Comparison of ENCODE assay signal across 24 cellular contexts in the genomic region with DNA sequence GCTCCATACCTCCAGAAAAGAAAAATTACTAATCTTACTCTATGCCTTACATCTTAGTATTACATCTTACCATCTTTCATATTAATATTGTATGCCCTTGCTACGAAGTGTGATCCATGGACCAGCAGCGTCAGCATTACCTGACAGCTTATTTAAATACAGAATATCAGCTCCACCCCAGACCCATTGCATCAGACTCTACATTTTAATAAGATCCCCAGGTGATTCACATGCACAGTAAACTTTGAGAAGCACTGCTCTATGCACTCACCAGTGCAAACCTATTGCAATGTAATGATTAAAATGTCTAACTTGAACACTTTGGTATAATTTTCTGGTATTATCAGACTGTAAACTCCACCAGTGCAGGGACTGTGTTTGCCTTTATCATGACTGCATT. TPM values are rescaled to one million over a fixed set of nuclear protein-coding genes. Genes with fewer than 3 reads are reported as not detected.
"Had no signal": no experiment of that assay in that cellular context is flagged by ENCODE, and none has a peak within 500 bp of the region (broad histone marks: within the 10 kb centered on the region; RNA-seq: fewer than 3 reads in every experiment).

No MANE protein-coding gene starts in this region.

- DNase-seq: kidney glomerular epithelial cell; left cardiac atrium; left lung; mesendoderm; naive thymus-derived CD4-positive, alpha-beta T cell; ovary; right lobe of liver; stimulated activated CD4-positive, alpha-beta T cell treated with anti-CD3 and anti-CD28 coated beads, Interleukin-12 subunit alpha, Interleukin-12 subunit beta, amount 100 ng/mL, for 4 hours; stimulated activated CD4-positive, alpha-beta T cell treated with anti-CD3 and anti-CD28 coated beads, Interleukin-15, amount 100 ng/mL, for 24 hours; stimulated activated CD4-positive, alpha-beta T cell treated with anti-CD3 and anti-CD28 coated beads, Interleukin-2, amount 100 ng/mL, for 24 hours; stimulated activated CD4-positive, alpha-beta T cell treated with anti-CD3 and anti-CD28 coated beads, Interleukin-4, amount 100 ng/mL, for 1 hour; stimulated activated naive CD4-positive, alpha-beta T cell; tibial artery; uterus had no signal

- H3K4me3 Mint-ChIP-seq: mesothelial cell of epicardium; naive thymus-derived CD4-positive, alpha-beta T cell; natural killer cell treated with Interleukin-12 subunit alpha and Interleukin-12 subunit beta and Interleukin-15 and Interleukin-18, amount 100 ng/mL, for 72 hours; stimulated activated naive CD8-positive, alpha-beta T cell treated with anti-CD3 and anti-CD28 coated beads, Interleukin-15, Interleukin-2, amounts not matched to agents 100 ng/mL and 50 ng/mL, for 24 hours; type B pancreatic cell had no signal

- H3K27ac Mint-ChIP-seq: mesothelial cell of epicardium; naive thymus-derived CD4-positive, alpha-beta T cell; natural killer cell treated with Interleukin-12 subunit alpha and Interleukin-12 subunit beta and Interleukin-15 and Interleukin-18, amount 100 ng/mL, for 72 hours; progenitor cell of endocrine pancreas; stimulated activated naive CD8-positive, alpha-beta T cell treated with anti-CD3 and anti-CD28 coated beads, Interleukin-15, Interleukin-2, amounts not matched to agents 100 ng/mL and 50 ng/mL, for 24 hours; type B pancreatic cell had no signal

- H3K27ac ChIP-seq: left lung, ovary, right atrium auricular region, right lobe of liver, suprapubic skin, thoracic aorta, tibial artery, uterus had no signal

- H3K9me3 Mint-ChIP-seq: naive thymus-derived CD4-positive, alpha-beta T cell; natural killer cell treated with Interleukin-12 subunit alpha and Interleukin-12 subunit beta and Interleukin-15 and Interleukin-18, amount 100 ng/mL, for 72 hours; stimulated activated naive CD8-positive, alpha-beta T cell treated with anti-CD3 and anti-CD28 coated beads, Interleukin-15, Interleukin-2, amounts not matched to agents 100 ng/mL and 50 ng/mL, for 24 hours; type B pancreatic cell had no signal

- ATAC-seq: left cardiac atrium; left lung; naive thymus-derived CD4-positive, alpha-beta T cell; natural killer cell treated with Interleukin-12 subunit alpha and Interleukin-12 subunit beta and Interleukin-15 and Interleukin-18, amount 100 ng/mL, for 72 hours; right lobe of liver had no signal

- H3K4me1 Mint-ChIP-seq: mesothelial cell of epicardium; naive thymus-derived CD4-positive, alpha-beta T cell had no signal

- H3K36me3 ChIP-seq: left lung, ovary, right atrium auricular region, right lobe of liver, suprapubic skin, thoracic aorta, tibial artery, uterus had no signal

- H3K9me3 ChIP-seq: left lung, ovary, right atrium auricular region, right lobe of liver, suprapubic skin, thoracic aorta, tibial artery, uterus had no signal

- H3K27me3 Mint-ChIP-seq: progenitor cell of endocrine pancreas had no signal

- H3K4me1 ChIP-seq: left lung, right atrium auricular region, suprapubic skin, tibial artery, uterus had no signal

- H3K27me3 ChIP-seq: left lung, ovary, right atrium auricular region, right lobe of liver, suprapubic skin, tibial artery, uterus had no signal

- H3K4me3 ChIP-seq: left lung, lung, ovary, right atrium auricular region, right lobe of liver, suprapubic skin, thoracic aorta, tibial artery, uterus had no signal

- H3K36me3 Mint-ChIP-seq: mesothelial cell of epicardium; natural killer cell treated with Interleukin-12 subunit alpha and Interleukin-12 subunit beta and Interleukin-15 and Interleukin-18, amount 100 ng/mL, for 72 hours; type B pancreatic cell had no signal

RNA-seq across cellular contexts. Expression of a gene that starts 14.1 kb away (rescaled TPM):
- total RNA-seq: mononuclear cell; natural killer cell treated with Interleukin-12 subunit alpha and Interleukin-12 subunit beta and Interleukin-15 and Interleukin-18, amount 100 ng/mL, for 72 hours had no signal
